In the genomic region with DNA sequence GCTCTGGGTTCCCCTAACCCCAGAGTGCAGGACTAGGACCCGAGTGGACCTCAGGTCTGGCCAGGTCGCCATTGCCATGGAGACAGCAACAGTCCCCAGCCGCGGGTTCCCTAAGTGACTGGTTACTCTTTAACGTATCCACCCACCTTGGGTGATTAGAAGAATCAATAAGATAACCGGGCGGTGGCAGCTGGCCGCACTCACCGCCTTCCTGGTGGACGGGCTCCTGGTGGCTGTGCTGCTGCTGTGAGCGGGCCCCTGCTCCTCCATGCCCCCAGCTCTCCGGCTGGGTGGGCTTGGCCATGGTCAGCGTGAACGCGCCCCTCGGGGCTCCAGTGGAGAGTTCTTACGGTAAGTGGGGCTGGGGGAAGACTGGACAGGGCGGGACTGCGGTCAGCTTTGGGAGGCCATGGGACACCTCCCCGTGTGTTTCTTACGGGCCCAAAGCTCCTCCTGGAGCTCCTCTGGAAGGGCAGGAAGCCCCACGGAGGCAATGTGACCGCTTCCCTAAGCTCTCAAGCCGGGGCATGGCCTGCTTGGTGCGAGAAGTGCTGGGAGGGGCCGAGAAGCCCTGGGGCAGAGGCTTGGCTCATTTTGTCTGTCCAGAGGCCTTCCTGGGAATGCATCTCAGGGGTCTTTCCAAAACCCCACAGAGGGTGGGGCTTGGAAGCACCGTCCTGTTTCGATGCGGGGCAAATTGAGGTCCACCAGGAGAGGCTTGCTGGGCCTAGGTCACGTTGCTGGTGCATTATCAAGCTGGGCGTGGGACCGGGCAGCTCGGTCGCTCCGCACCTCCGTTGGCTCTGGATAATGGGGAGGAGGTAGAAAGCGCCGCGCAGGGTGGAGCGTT, we compare ENCODE assay signal across 1 cellular context.
TF ChIP-seq lines count a peak whose summit lies in the region.

A gene (plus strand): TSS at position 197 of the 850 bp plus-strand sequence. CDS start 106 bp downstream, at position 303.

TF ChIP-seq in HCT116, 20 proteins besides CTCF, POLR2A, EP300 and RAD21 (continued from another document):
- no peak for TF ChIP-seq CBX3 (IDR thresholded peaks at IDR 0.05; ENCODE audit: low read depth)
- no peak for TF ChIP-seq SIN3A (IDR thresholded peaks at IDR 0.05; ENCODE audit: low read depth)
- no peak for TF ChIP-seq FOSL1 (IDR thresholded peaks at IDR 0.05; ENCODE audit: low read depth)
